In genomic region chr3:144501419-144501818, GRCh38 we compare ENCODE assay signal across 2 cellular contexts.
TF ChIP-seq lines count a peak whose summit lies in the region.

No MANE protein-coding gene starts in this region.

TF ChIP-seq in H1, 55 proteins besides CTCF, POLR2A, EP300 and RAD21 (continued from another document):
- TF ChIP-seq TAF7 (optimal IDR thresholded peaks at IDR 0.05; ENCODE audit: borderline replicate concordance, low read depth, low read length) (no peak), RXRA (IDR thresholded peaks at IDR 0.05; ENCODE audit: insufficient read depth, low read depth, low read length) (no peak), MAFK (IDR thresholded peaks at IDR 0.05; ENCODE audit: low read depth, low read length) (no peak), JUND (IDR thresholded peaks at IDR 0.05; ENCODE audit: low read length) (no peak), GTF2F1 (IDR thresholded peaks at IDR 0.05; ENCODE audit: borderline replicate concordance, low read depth, low read length) (no peak), NANOG (IDR thresholded peaks at IDR 0.05; ENCODE audit: insufficient read depth, low read depth, low read length, poor library complexity, severe bottlenecking) (no peak), TBP (IDR thresholded peaks at IDR 0.05; ENCODE audit: low read depth, low read length) (no peak), SP1 (IDR thresholded peaks at IDR 0.05; ENCODE audit: low read depth, low read length) (no peak), TEAD4 (IDR thresholded peaks at IDR 0.05; ENCODE audit: low read depth, low read length) (no peak), EZH2 (IDR thresholded peaks at IDR 0.05; ENCODE audit: low read depth, low read length, severe bottlenecking) (no peak), JUN (IDR thresholded peaks at IDR 0.05; ENCODE audit: low read depth, low read length) (no peak), SIX5 (IDR thresholded peaks at IDR 0.05; ENCODE audit: low read depth, low read length) (no peak), CTBP2 (IDR thresholded peaks at IDR 0.05; ENCODE audit: borderline replicate concordance, insufficient read depth, insufficient read length, low read length) (no peak), CREB1 (IDR thresholded peaks at IDR 0.05) (no peak)
- TF ChIP-seq, protein P1, sequence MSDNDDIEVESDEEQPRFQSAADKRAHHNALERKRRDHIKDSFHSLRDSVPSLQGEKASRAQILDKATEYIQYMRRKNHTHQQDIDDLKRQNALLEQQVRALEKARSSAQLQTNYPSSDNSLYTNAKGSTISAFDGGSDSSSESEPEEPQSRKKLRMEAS (IDR thresholded peaks at IDR 0.05) = no peak

TF ChIP-seq in neural cell, 6 proteins besides CTCF, POLR2A, EP300 and RAD21 (continued from another document):
- no peak for TF ChIP-seq REST (IDR thresholded peaks at IDR 0.05; ENCODE audit: borderline replicate concordance)
- TF ChIP-seq EZH2 (IDR thresholded peaks at IDR 0.05; ENCODE audit: borderline replicate concordance, insufficient read depth, low read length, poor library complexity, severe bottlenecking) = no peak
